ENCODE assay signal across 24 cellular contexts in the genomic region with DNA sequence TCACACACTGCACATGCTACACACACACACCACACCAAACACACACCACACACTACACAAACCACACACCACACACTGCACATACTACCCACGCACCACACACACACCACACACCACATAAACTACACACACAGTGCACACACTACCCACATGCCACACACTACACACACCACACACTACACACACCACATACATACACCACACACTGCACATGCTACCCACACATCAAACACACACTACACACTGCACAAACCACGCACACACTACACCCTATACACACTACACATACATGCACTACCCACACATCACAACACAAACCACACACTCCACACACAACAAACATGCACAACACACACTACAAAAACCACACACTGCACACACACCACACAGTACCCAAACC. TPM values are rescaled to one million over a fixed set of nuclear protein-coding genes. Genes with fewer than 3 reads are reported as not detected.
"Had no signal": no experiment of that assay in that cellular context is flagged by ENCODE, and none has a peak within 500 bp of the region (broad histone marks: within the 10 kb centered on the region; RNA-seq: fewer than 3 reads in every experiment).

No MANE protein-coding gene starts in this region.

- H3K9me3 ChIP-seq: body of pancreas, esophagus squamous epithelium, heart right ventricle, left lung had no signal

- H3K27ac ChIP-seq: body of pancreas, esophagus squamous epithelium, heart right ventricle, left lung had no signal

- H3K4me3 ChIP-seq: body of pancreas, esophagus squamous epithelium, heart right ventricle, left lung had no signal

- H3K36me3 ChIP-seq: esophagus squamous epithelium, heart right ventricle, left lung had no signal

- ATAC-seq: activated CD8-positive, alpha-beta T cell treated with anti-CD3 and anti-CD28 coated beads for 36 hours; activated T-cell treated with anti-CD3 and anti-CD28 coated beads, Interleukin-2, amount 50 U/mL, for 4 hours; body of pancreas; effector memory CD8-positive, alpha-beta T cell; heart right ventricle; left lung had no signal

- DNase-seq: activated CD4-positive, alpha-beta T cell treated with anti-CD3 and anti-CD28 coated beads, Interleukin-2, amount 10 ng/mL, durations not matched to agents 24 days and 14 days; activated CD4-positive, CD25-positive, alpha-beta regulatory T cell; activated CD8-positive, alpha-beta T cell treated with anti-CD3 and anti-CD28 coated beads for 36 hours; activated naive CD4-positive, alpha-beta T cell treated with anti-CD3 and anti-CD28 coated beads for 36 hours; activated T-cell treated with anti-CD3 and anti-CD28 coated beads, Interleukin-2, amount 50 U/mL, for 4 hours; body of pancreas; effector memory CD8-positive, alpha-beta T cell; esophagus squamous epithelium; heart right ventricle; left lung; midbrain; occipital lobe; posterior cingulate gyrus; retina; stimulated activated CD4-positive, alpha-beta T cell treated with anti-CD3 and anti-CD28 coated beads, Interleukin-12 subunit alpha, Interleukin-12 subunit beta, amount 100 ng/mL, for 4 hours; stimulated activated CD4-positive, alpha-beta T cell treated with anti-CD3 and anti-CD28 coated beads, Interleukin-1b, Interleukin-23, amount 100 ng/mL, for 48 hours; stimulated activated CD8-positive, alpha-beta memory T cell treated with anti-CD3 and anti-CD28 coated beads, Interleukin-4, amount 100 ng/mL, for 48 hours; stimulated activated naive CD4-positive, alpha-beta T cell; T1000 had no signal

- H3K4me1 ChIP-seq: body of pancreas had no signal

- H3K27me3 ChIP-seq: body of pancreas had no signal

RNA-seq across cellular contexts. Expression of a gene that starts 6.0 kb away (rescaled TPM):
- total RNA-seq: activated CD4-positive, alpha-beta T cell treated with anti-CD3 and anti-CD28 coated beads, Interleukin-2, amount 10 ng/mL, durations not matched to agents 24 days and 14 days; cardiac septum; dermis microvascular lymphatic vessel endothelial cell; left lung; lung microvascular endothelial cell had no signal

RNA-seq across cellular contexts. Expression of a gene that starts 15.6 kb away (rescaled TPM):
- total RNA-seq: body of pancreas, cardiac septum, esophagus squamous epithelium, kidney epithelial cell, occipital lobe, urinary bladder had no signal

RNA-seq across cellular contexts. Expression of a gene that starts 31.1 kb away (rescaled TPM):
- total RNA-seq: lung microvascular endothelial cell, occipital lobe had no signal
